15 cellular contexts compared by ENCODE assay signal in genomic region chr2:132941296-132942020, GRCh38.
DNase-seq lines count a peak whose midpoint lies in the region; ATAC-seq, FAIRE-seq and TF ChIP-seq lines count a peak whose summit lies in the region.
"Had no signal": no experiment of that assay in that cellular context is flagged by ENCODE, and none has a peak within 500 bp of the region (broad histone marks: within the 10 kb centered on the region; RNA-seq: fewer than 3 reads in every experiment).

No MANE protein-coding gene starts in this region.

- H3K79me1 ChIP-seq in IMR-90 (ENCODE audit: low read depth in 1 of 2, low read length in 2 of 2) (peaks cover 0 to 31% of the 10 kb centered on the region in 2 experiments; a peak in 3 of 4 replicates), H1 (ENCODE audit: low read depth, low read length) (no peaks in the 10 kb centered on the region; the same call in 1 of the 2 replicates)

- H3K4me1 ChIP-seq in IMR-90 (ENCODE audit: control insufficient read depth, insufficient read depth, low read length) = peaks cover 11% of the 10 kb centered on the region
- no peaks in the 10 kb centered on the region for H3K4me1 ChIP-seq in H1 (replicated peaks in 1 of 4; ENCODE audit: control insufficient read depth in 3 of 4, insufficient read depth in 4 of 4, low read length in 3 of 4)
- H3K4me1 ChIP-seq: Caco-2 had no signal

- no peak overlapping the region for H3K56ac ChIP-seq in IMR-90 (ENCODE audit: extremely low read depth, insufficient read depth, low read length)
- no peak overlapping the region for H3K56ac ChIP-seq in H1 (replicated peaks; ENCODE audit: insufficient read length, low read depth, low read length)

- TF ChIP-seq CTCF in IMR-90 (conservative IDR thresholded peaks at IDR 0.05; ENCODE audit: low read depth, low read length) (no peak), H1 (IDR thresholded peaks at IDR 0.05; ENCODE audit: control extremely low read depth in 1 of 3, insufficient read depth in 1 of 3, low read depth in 1 of 3, low read length in 3 of 3) (peak in 1 of 3 experiments; percentile 11; a peak in 1 of 4 replicates)

- H3K4ac ChIP-seq in IMR-90 (ENCODE audit: low read depth, low read length) (peak overlapping the region; percentile 11; the same call in 1 of the 2 replicates), H1 (replicated peaks; ENCODE audit: insufficient read length, low read depth, low read length) (no peak overlapping the region)

- H3K27ac ChIP-seq in IMR-90 (ENCODE audit: insufficient read depth, low read length) = no peak overlapping the region
- H3K27ac ChIP-seq in H1 (ENCODE audit: low read depth, low read length) = no peak overlapping the region
- H3K27ac ChIP-seq: GM23248 had no signal

- H3K4me3 ChIP-seq in IMR-90 (ENCODE audit: insufficient read depth, low read depth, low read length) (no peak overlapping the region), H1 (ENCODE audit: extremely low read depth in 1 of 4, insufficient read depth in 2 of 4, low read depth in 3 of 4, low read length in 4 of 4) (no peak overlapping the region)
- H3K4me3 ChIP-seq: GM23248 had no signal

- peak; percentile 5 for DNase-seq in EL
- peak; percentile 13 for DNase-seq in IMR-90
- DNase-seq in H1 (ENCODE audit: low read depth in 1 of 2, low spot score in 2 of 2) = no peak
- no peak for DNase-seq in activated CD8-positive, alpha-beta memory T cell treated with anti-CD3 and anti-CD28 coated beads for 24 hours
- DNase-seq in NCI-H2171 (lab: John Stamatoyannopoulos, UW) = no peak
- no peak for DNase-seq in stimulated activated effector memory CD8-positive, alpha-beta T cell treated with anti-CD3 and anti-CD28 coated beads, Interleukin-12 subunit alpha, Interleukin-12 subunit beta, amount 100 ng/mL, for 72 hours (ENCODE audit: low spot score in 2 of 2)
- DNase-seq: Caco-2; CD8-positive, alpha-beta T cell; DND-41; GM23248; H9 had no signal

- no peak overlapping the region for H4K91ac ChIP-seq in IMR-90 (ENCODE audit: insufficient read depth, low read depth, low read length)
- no peak overlapping the region for H4K91ac ChIP-seq in H1 (replicated peaks; ENCODE audit: insufficient read length, low read length)

- H4K5ac ChIP-seq in IMR-90 (ENCODE audit: low read depth, low read length) (no peak overlapping the region; the same call in 1 of the 2 replicates), H1 (ENCODE audit: insufficient read length, low read depth, low read length) (no peak overlapping the region)

- H3K23ac ChIP-seq in IMR-90 (ENCODE audit: low read depth, low read length) = no peak overlapping the region
- H3K23ac ChIP-seq in H1 (ENCODE audit: insufficient read length) = no peak overlapping the region

- no peak for FAIRE-seq in H1 (lab: Jason Lieb, UNC)
- FAIRE-seq: GM12891, GM19239 had no signal

- intact Hi-C loops in IMR-90 (cut with micrococcal nuclease) = loop anchor here (10.0 kb wide), 1 partner anchor 63 kb away; no protein-coding TSS in a partner anchor

- CTCF ChIA-PET in IMR-90 (lab: Yijun Ruan, JAX) (no interaction called here), H1 (lab: Charles Lee; ENCODE audit: partially characterized antibody) (interaction anchor here (0.6 kb wide), 1 partner anchor 114 kb away, joined by 3 read pairs; no protein-coding TSS in a partner anchor)

- WGBS in IMR-90 (ENCODE audit: extremely low coverage in 2 of 2, insufficient read length in 1 of 2), 2 experiments = no CpG with 5 or more reads among the region's 4 CpGs
- WGBS in H1 (ENCODE audit: extremely low coverage in 1 of 2, insufficient coverage in 1 of 2, insufficient read length in 1 of 2, insufficient replicate concordance in 2 of 2, low coverage in 1 of 2, low lambda C conversion rate in 2 of 2, missing lambda C conversion rate in 1 of 2), 2 experiments = 91% methylated on average over 4 of the region's 4 CpGs; no CpG with 5 or more reads in 1 of the 2 experiments

- H2AK9ac ChIP-seq in IMR-90 (replicated peaks; ENCODE audit: low read depth, low read length, poor library complexity) = peak overlapping the region; percentile 33

- peaks cover 9% of the 10 kb centered on the region; the same call in 1 of the 2 replicates for H4K20me1 ChIP-seq in IMR-90 (ENCODE audit: insufficient read depth, low read length)
- H4K20me1 ChIP-seq in H1 (replicated peaks in 1 of 2; ENCODE audit: control insufficient read depth in 1 of 2, insufficient read depth in 2 of 2, low read length in 2 of 2) = no peaks in the 10 kb centered on the region

- peaks cover 4% of the 10 kb centered on the region for H3K9me3 Mint-ChIP-seq in stimulated activated effector memory CD8-positive, alpha-beta T cell treated with anti-CD3 and anti-CD28 coated beads, Interleukin-12 subunit alpha, Interleukin-12 subunit beta, amount 100 ng/mL, for 72 hours
- H3K9me3 Mint-ChIP-seq: H9 had no signal

- no peak overlapping the region for H2BK120ac ChIP-seq in IMR-90 (ENCODE audit: low read depth, low read length)
- no peak overlapping the region for H2BK120ac ChIP-seq in H1 (replicated peaks; ENCODE audit: low read depth, low read length)

- no peak overlapping the region for H2BK12ac ChIP-seq in H1 (ENCODE audit: low read depth, low read length)

- H3K9me3 ChIP-seq in IMR-90 (ENCODE audit: control insufficient read depth, insufficient read depth, low read length) = no peaks in the 10 kb centered on the region
- no peaks in the 10 kb centered on the region for H3K9me3 ChIP-seq in H1 (ENCODE audit: insufficient read depth in 2 of 2, low read depth in 1 of 2, low read length in 1 of 2)
- H3K9me3 ChIP-seq: Caco-2 had no signal

- TF ChIP-seq POLR2A in IMR-90 (IDR thresholded peaks at IDR 0.05; ENCODE audit: low read depth, low read length) (no peak), H1 (IDR thresholded peaks at IDR 0.05; ENCODE audit: control extremely low read depth in 1 of 2, low read depth in 2 of 2, low read length in 2 of 2) (no peak)

- H3K36me3 ChIP-seq in IMR-90 (ENCODE audit: control insufficient read depth, insufficient read depth, low read length) = peaks cover 2% of the 10 kb centered on the region; the same call in 1 of the 2 replicates
- H3K36me3 ChIP-seq in H1 (ENCODE audit: control insufficient read depth in 2 of 4, insufficient read depth in 4 of 4, low read length in 3 of 4) = no peaks in the 10 kb centered on the region

- no peak overlapping the region for H2BK15ac ChIP-seq in IMR-90 (ENCODE audit: low read depth, low read length)
- no peak overlapping the region for H2BK15ac ChIP-seq in H1 (ENCODE audit: low read length)

- 0 out of 4 replicates have a peak overlapping the region, but pooled peaks of 1 of the 2 experiments have one; percentile 21 for H4K8ac ChIP-seq in IMR-90 (ENCODE audit: low read depth in 2 of 2, low read length in 2 of 2)
- no peak overlapping the region for H4K8ac ChIP-seq in H1 (ENCODE audit: extremely low read depth, insufficient read depth, low read length)

- no TSS peak for BruUV-seq in IMR-90 (replicated peaks; lab: Mats Ljungman, UMichigan)

- H3K4me3 Mint-ChIP-seq in stimulated activated effector memory CD8-positive, alpha-beta T cell treated with anti-CD3 and anti-CD28 coated beads, Interleukin-12 subunit alpha, Interleukin-12 subunit beta, amount 100 ng/mL, for 72 hours = no peak overlapping the region
- H3K4me3 Mint-ChIP-seq: CD14-positive monocyte; CD8-positive, alpha-beta T cell; H9 had no signal

- in situ Hi-C loops in IMR-90 (cut with MboI; ENCODE audit: low sequenced_read_pairs) = no loop called here

- H2AFZ ChIP-seq in IMR-90 (replicated peaks; ENCODE audit: low read length, poor library complexity) (no peak overlapping the region), H1 (ENCODE audit: low read length) (0 out of 2 replicates have a peak overlapping the region, but pooled peaks have one; percentile 18)
- H2AFZ ChIP-seq: GM23248 had no signal

- ATAC-seq in IMR-90 (ENCODE audit: low read depth) (no peak), GM19023 (IDR thresholded peaks at IDR 0.05; ENCODE audit: unreplicated experiment) (no peak)
- ATAC-seq in stimulated activated effector memory CD8-positive, alpha-beta T cell treated with anti-CD3 and anti-CD28 coated beads, Interleukin-12 subunit alpha, Interleukin-12 subunit beta, amount 100 ng/mL, for 72 hours = no peak
- ATAC-seq: CD8-positive, alpha-beta T cell had no signal

- H2BK5ac ChIP-seq in IMR-90 (ENCODE audit: low read depth, low read length, poor library complexity, severe bottlenecking) = no peak overlapping the region
- H2BK5ac ChIP-seq in H1 (ENCODE audit: low read depth, low read length) = no peak overlapping the region

- no peaks in the 10 kb centered on the region for H3K79me2 ChIP-seq in H1 (ENCODE audit: control insufficient read depth in 1 of 2, insufficient read depth in 2 of 2, low read length in 2 of 2)

- H2AK5ac ChIP-seq in IMR-90 (ENCODE audit: low read depth, low read length) (peak overlapping the region; percentile 13; the same call in 1 of the 2 replicates), H1 (ENCODE audit: low read depth, low read length) (no peak overlapping the region)

- no peak overlapping the region for H3K18ac ChIP-seq in IMR-90 (ENCODE audit: low read depth, low read length)
- no peak overlapping the region for H3K18ac ChIP-seq in H1 (ENCODE audit: extremely low read depth, low read length)

- H3K9ac ChIP-seq in IMR-90 (ENCODE audit: low read depth, low read length) (no peak overlapping the region), H1 (replicated peaks in 1 of 4; ENCODE audit: extremely low read depth in 1 of 4, low read depth in 3 of 4, low read length in 3 of 4) (no peak overlapping the region)
- H3K9ac ChIP-seq: GM23248 had no signal

- H3K4me2 ChIP-seq in IMR-90 (ENCODE audit: low read depth, low read length) (no peak overlapping the region), H1 (ENCODE audit: insufficient read depth in 1 of 2, low read depth in 2 of 2, low read length in 2 of 2) (no peak overlapping the region)

- peaks cover 8% of the 10 kb centered on the region for H3K9me1 ChIP-seq in IMR-90 (ENCODE audit: insufficient read depth, low read length)

- POLR2A ChIA-PET in IMR-90 (lab: Charles Lee; ENCODE audit: unreplicated experiment) = no interaction called here
- POLR2A ChIA-PET in H1 (lab: Charles Lee; ENCODE audit: partially characterized antibody) = no interaction called here

- H3K27me3 ChIP-seq in IMR-90 (ENCODE audit: control insufficient read depth, insufficient read depth, low read length) = no peaks in the 10 kb centered on the region
- H3K27me3 ChIP-seq in H1 (replicated peaks in 1 of 4; ENCODE audit: control insufficient read depth in 3 of 4, extremely low read depth in 1 of 4, insufficient read depth in 3 of 4, low read length in 3 of 4) = no peaks in the 10 kb centered on the region

- no peaks in the 10 kb centered on the region for H3K23me2 ChIP-seq in H1 (ENCODE audit: low read depth, low read length)

- TF ChIP-seq EP300 in H1 (IDR thresholded peaks at IDR 0.05; ENCODE audit: borderline replicate concordance in 1 of 2, low read depth in 2 of 2, low read length in 2 of 2) = no peak

- H3K36me3 Mint-ChIP-seq in stimulated activated effector memory CD8-positive, alpha-beta T cell treated with anti-CD3 and anti-CD28 coated beads, Interleukin-12 subunit alpha, Interleukin-12 subunit beta, amount 100 ng/mL, for 72 hours = no peaks in the 10 kb centered on the region
- H3K36me3 Mint-ChIP-seq: CD14-positive monocyte; CD8-positive, alpha-beta T cell had no signal

- H2BK20ac ChIP-seq in IMR-90 (ENCODE audit: low read depth, low read length) = no peak overlapping the region
- H2BK20ac ChIP-seq in H1 (ENCODE audit: low read length) = no peak overlapping the region

- TF ChIP-seq RAD21 in IMR-90 (IDR thresholded peaks at IDR 0.05; ENCODE audit: low read length) (no peak), H1 (IDR thresholded peaks at IDR 0.05 in 1 of 2, conservative IDR thresholded peaks at IDR 0.05 in 1 of 2; ENCODE audit: low read depth in 2 of 2, low read length in 2 of 2) (no peak)

- H3K14ac ChIP-seq in IMR-90 (replicated peaks; ENCODE audit: low read depth, low read length) (no peak overlapping the region), H1 (ENCODE audit: insufficient read length) (no peak overlapping the region)

- H3K27ac Mint-ChIP-seq in stimulated activated effector memory CD8-positive, alpha-beta T cell treated with anti-CD3 and anti-CD28 coated beads, Interleukin-12 subunit alpha, Interleukin-12 subunit beta, amount 100 ng/mL, for 72 hours = no peak overlapping the region
- H3K27ac Mint-ChIP-seq: CD14-positive monocyte; CD8-positive, alpha-beta T cell; H9 had no signal

- no peaks in the 10 kb centered on the region for H3K4me1 Mint-ChIP-seq in stimulated activated effector memory CD8-positive, alpha-beta T cell treated with anti-CD3 and anti-CD28 coated beads, Interleukin-12 subunit alpha, Interleukin-12 subunit beta, amount 100 ng/mL, for 72 hours
- H3K4me1 Mint-ChIP-seq: CD14-positive monocyte, H9 had no signal

- dilution Hi-C loops in IMR-90 (cut with HindIII; ENCODE audit: low sequenced_read_pairs, unreplicated experiment) = no loop called here

Comparison
In these comparisons a context has a peak if more than half of its experiments do, and no peak if none do; other contexts are left out.
1. DNase-seq: peak in EL (single experiment) and IMR-90 (single experiment); none in H1 (0 of 2), activated CD8-positive, alpha-beta memory T cell treated with anti-CD3 and anti-CD28 coated beads for 24 hours (single experiment), NCI-H2171 (single experiment) and stimulated activated effector memory CD8-positive, alpha-beta T cell treated with anti-CD3 and anti-CD28 coated beads, Interleukin-12 subunit alpha, Interleukin-12 subunit beta, amount 100 ng/mL, for 72 hours (0 of 2).